14 cellular contexts compared by ENCODE assay signal in the genomic region with DNA sequence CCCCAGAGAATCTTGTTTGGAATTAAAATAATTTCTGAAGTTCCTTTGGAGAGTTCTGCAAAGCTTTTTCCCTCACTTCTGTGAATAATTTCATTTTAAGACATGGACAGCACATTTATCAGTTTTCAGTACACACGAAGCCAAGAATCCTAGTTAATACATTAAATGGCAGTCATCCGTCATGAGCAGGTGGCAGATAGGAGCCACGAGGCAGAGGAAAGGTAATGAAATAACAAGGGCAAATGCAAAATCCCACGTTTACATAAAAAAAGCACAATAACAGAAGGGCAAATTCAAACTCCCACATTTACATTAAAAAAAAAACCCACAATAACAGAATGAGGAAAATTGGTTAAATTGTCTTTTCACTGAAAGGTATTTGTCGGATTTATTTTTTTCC. TPM values are rescaled to one million over a fixed set of nuclear protein-coding genes. Genes with fewer than 3 reads are reported as not detected.
DNase-seq lines count a peak whose midpoint lies in the region; ATAC-seq and TF ChIP-seq lines count a peak whose summit lies in the region.
"Had no signal": no experiment of that assay in that cellular context is flagged by ENCODE, and none has a peak within 500 bp of the region (broad histone marks: within the 10 kb centered on the region; RNA-seq: fewer than 3 reads in every experiment).

No MANE protein-coding gene starts in this region.

- CTCF ChIA-PET in WTC11 (lab: Charles Lee) = interaction anchor here (1.6 kb wide), 1 partner anchor 20 kb away, joined by 4 read pairs; no protein-coding TSS in a partner anchor

- in situ Hi-C loops in HAP-1 (cut with MboI; ENCODE audit: low sequenced_read_pairs) = no loop called here

- no peaks in the 10 kb centered on the region for H3K36me3 ChIP-seq in GM23338 (ENCODE audit: insufficient read depth)
- H3K36me3 ChIP-seq in HAP-1 (replicated peaks) = no peaks in the 10 kb centered on the region
- H3K36me3 ChIP-seq in iPS-20b (ENCODE audit: insufficient read depth, low read depth, low read length) = no peaks in the 10 kb centered on the region
- H3K36me3 ChIP-seq: BLaER1 treated with 17β-estradiol and CSF1 and Interleukin-3, amounts not matched to agents 10 nM and 100 nM had no signal

- H3K4me3 Mint-ChIP-seq in GM23338 (peak overlapping the region; percentile 10; the same call in 1 of the 3 replicates), WTC11 (peak overlapping the region; percentile 3; the same call in 1 of the 2 replicates)
- H3K4me3 Mint-ChIP-seq: B cell; CD8-positive, alpha-beta T cell had no signal

- no peaks in the 10 kb centered on the region for H4K20me1 ChIP-seq in GM23338 (replicated peaks; ENCODE audit: insufficient read depth)
- H4K20me1 ChIP-seq: BLaER1 treated with 17β-estradiol and CSF1 and Interleukin-3, amounts not matched to agents 10 nM and 100 nM had no signal

- peaks cover 15% of the 10 kb centered on the region for H3F3A ChIP-seq in GM23338 (replicated peaks; ENCODE audit: low read depth)

- H3K9ac ChIP-seq in iPS-20b (ENCODE audit: low read depth, low read length) = peak overlapping the region; percentile 12; the same call in 1 of the 2 replicates
- H3K9ac ChIP-seq: BLaER1 treated with 17β-estradiol and CSF1 and Interleukin-3, amounts not matched to agents 10 nM and 100 nM had no signal

- peak overlapping the region; percentile 11; the same call in 1 of the 2 replicates for H3K27ac ChIP-seq in GM23338 (ENCODE audit: low read depth)
- no peak overlapping the region for H3K27ac ChIP-seq in iPS-20b (ENCODE audit: low read length)
- H3K27ac ChIP-seq: BLaER1 treated with 17β-estradiol and CSF1 and Interleukin-3, amounts not matched to agents 10 nM and 100 nM had no signal

- ATAC-seq in GM23338 = no peak
- ATAC-seq in WTC11 = no peak
- no peak for ATAC-seq in HG03469 (IDR thresholded peaks at IDR 0.05; ENCODE audit: unreplicated experiment)
- no peak for ATAC-seq in HG02885 (IDR thresholded peaks at IDR 0.05; ENCODE audit: poor library complexity, unreplicated experiment)
- ATAC-seq: CD8-positive, alpha-beta T cell; K562 had no signal

- POLR2A ChIA-PET in WTC11 (lab: Charles Lee) = no interaction called here

- DNase-seq in GM23338 (ENCODE audit: low spot score) = no peak
- DNase-seq in HAP-1 (ENCODE audit: low spot score in 2 of 2) = peak; percentile 39 to 73
- DNase-seq in WTC11 (ENCODE audit: low spot score) = no peak
- no peak for DNase-seq in GM19240 (ENCODE audit: insufficient read length, low spot score)
- DNase-seq: Calu3; CD8-positive, alpha-beta T cell; GF-D8; IMR-90 had no signal

- H3K27ac Mint-ChIP-seq in GM23338 (peak overlapping the region; percentile 16), WTC11 (peak overlapping the region; percentile 90)
- H3K27ac Mint-ChIP-seq: B cell; CD8-positive, alpha-beta T cell had no signal

- H3K79me2 ChIP-seq in GM23338 (replicated peaks; ENCODE audit: insufficient read depth) = no peaks in the 10 kb centered on the region

- no peak overlapping the region for H2AFZ ChIP-seq in GM23338

- TF ChIP-seq CTCF in GM23338 (conservative IDR thresholded peaks at IDR 0.05; ENCODE audit: low read depth in 2 of 2) = no peak
- TF ChIP-seq CTCF in WTC11 (IDR thresholded peaks at IDR 0.05) = no peak

- H3K36me3 Mint-ChIP-seq in GM23338 (ENCODE audit: low read depth) = peaks cover 17% of the 10 kb centered on the region
- peaks cover 17% of the 10 kb centered on the region for H3K36me3 Mint-ChIP-seq in WTC11
- H3K36me3 Mint-ChIP-seq: CD8-positive, alpha-beta T cell had no signal

- H3K27me3 Mint-ChIP-seq in GM23338 (ENCODE audit: insufficient read depth, low read depth, poor library complexity) (peaks cover 27% of the 10 kb centered on the region), WTC11 (ENCODE audit: low read depth) (peaks cover 26% of the 10 kb centered on the region)

- H3K4me1 Mint-ChIP-seq in GM23338 = peaks cover 33% of the 10 kb centered on the region
- peaks cover 42% of the 10 kb centered on the region for H3K4me1 Mint-ChIP-seq in WTC11
- H3K4me1 Mint-ChIP-seq: B cell had no signal

- H3K9me3 Mint-ChIP-seq in GM23338 (peaks cover 21% of the 10 kb centered on the region), WTC11 (peaks cover 12% of the 10 kb centered on the region)
- H3K9me3 Mint-ChIP-seq: CD8-positive, alpha-beta T cell had no signal

- peak overlapping the region; percentile 4 for H3K4me2 ChIP-seq in GM23338
- H3K4me2 ChIP-seq: BLaER1 treated with 17β-estradiol and CSF1 and Interleukin-3, amounts not matched to agents 10 nM and 100 nM had no signal

- H3K9me3 ChIP-seq in HAP-1 (no peaks in the 10 kb centered on the region), iPS-20b (ENCODE audit: insufficient read depth, low read depth, low read length) (peaks cover 7% of the 10 kb centered on the region; the same call in 1 of the 2 replicates)

- H3K27me3 ChIP-seq in GM23338 (ENCODE audit: insufficient read depth) (peaks cover 8% of the 10 kb centered on the region; the same call in 1 of the 2 replicates), HAP-1 (ENCODE audit: low read depth) (no peaks in the 10 kb centered on the region), iPS-20b (ENCODE audit: insufficient read depth, low read length) (peaks cover 17% of the 10 kb centered on the region)
- H3K27me3 ChIP-seq: BLaER1 treated with 17β-estradiol and CSF1 and Interleukin-3, amounts not matched to agents 10 nM and 100 nM had no signal

- H3K9me2 ChIP-seq in GM23338 (ENCODE audit: insufficient read depth) = 0 out of 2 replicates have a peak, but pooled peaks cover 4% of the 10 kb centered on the region

- peaks cover 29% of the 10 kb centered on the region for H3K4me1 ChIP-seq in GM23338 (ENCODE audit: insufficient read depth)
- H3K4me1 ChIP-seq in HAP-1 = peaks cover 16% of the 10 kb centered on the region
- peaks cover 21% of the 10 kb centered on the region for H3K4me1 ChIP-seq in iPS-20b (ENCODE audit: insufficient read depth, low read length)
- H3K4me1 ChIP-seq: BLaER1 treated with 17β-estradiol and CSF1 and Interleukin-3, amounts not matched to agents 10 nM and 100 nM had no signal

- H3K4me3 ChIP-seq in GM23338 (no peak overlapping the region), HAP-1 (no peak overlapping the region), iPS-20b (ENCODE audit: low read length) (no peak overlapping the region)
- H3K4me3 ChIP-seq: BLaER1 treated with 17β-estradiol and CSF1 and Interleukin-3, amounts not matched to agents 10 nM and 100 nM; K562 had no signal

TF ChIP-seq in GM23338, 12 proteins besides CTCF, POLR2A, EP300 and RAD21 (continues in another document):
- no peak for TF ChIP-seq EZH2 (IDR thresholded peaks at IDR 0.05; ENCODE audit: low read depth, unreplicated experiment)
- no peak for TF ChIP-seq ETS1 (IDR thresholded peaks at IDR 0.05)
- 0 out of 2 replicates have a peak, but pooled peaks have one; percentile 48 for TF ChIP-seq NANOG (IDR thresholded peaks at IDR 0.05; ENCODE audit: borderline replicate concordance)
- TF ChIP-seq ZNF331 (CRISPR knock-in tag; IDR thresholded peaks at IDR 0.05; ENCODE audit: low read depth) = no peak
- TF ChIP-seq CREB1 (CRISPR knock-in tag; IDR thresholded peaks at IDR 0.05; ENCODE audit: low read depth) = no peak
- TF ChIP-seq EZH2phosphoT487 (IDR thresholded peaks at IDR 0.05; ENCODE audit: unreplicated experiment) = no peak
- no peak for TF ChIP-seq STAT1 (IDR thresholded peaks at IDR 0.05; ENCODE audit: unreplicated experiment)
- TF ChIP-seq JUNB (IDR thresholded peaks at IDR 0.05; ENCODE audit: unreplicated experiment) = no peak

TF ChIP-seq in WTC11, 78 proteins besides CTCF, POLR2A, EP300 and RAD21 (continues in another document):
- no peak for TF ChIP-seq ZNF281 (CRISPR knock-in tag; IDR thresholded peaks at IDR 0.05)
- TF ChIP-seq, protein P1, sequence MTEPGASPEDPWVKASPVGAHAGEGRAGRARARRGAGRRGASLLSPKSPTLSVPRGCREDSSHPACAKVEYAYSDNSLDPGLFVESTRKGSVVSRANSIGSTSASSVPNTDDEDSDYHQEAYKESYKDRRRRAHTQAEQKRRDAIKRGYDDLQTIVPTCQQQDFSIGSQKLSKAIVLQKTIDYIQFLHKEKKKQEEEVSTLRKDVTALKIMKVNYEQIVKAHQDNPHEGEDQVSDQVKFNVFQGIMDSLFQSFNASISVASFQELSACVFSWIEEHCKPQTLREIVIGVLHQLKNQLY (CRISPR knock-in tag; IDR thresholded peaks at IDR 0.05) = no peak

RNA-seq across cellular contexts. Expression of gene SNTG2, which starts 25.9 kb away (rescaled TPM):
- 56.0 and 60.4 TPM in 2 replicates for total RNA-seq in GM23338 (2014; rRNA removed; shearing (Covaris generic))
- polyA plus RNA-seq in GM23338 (2016; fragmentation: Nextera tagmentation; extraction: Ambion mirVana) = 21.6 and 27.5 TPM in 2 replicates
- total RNA-seq in WTC11 (2021) = 20.5 to 30.1 TPM (median 27.8 TPM) in 3 replicates
- total RNA-seq: Calu3, K562 had no signal
- polyA plus RNA-seq: K562 had no signal

Comparison
In these comparisons a context has a peak if more than half of its experiments do, and no peak if none do; other contexts are left out.
1. DNase-seq: peak in HAP-1 (2 of 2); none in GM23338 (single experiment), WTC11 (single experiment) and GM19240 (single experiment).